In genomic region chr20:51208162-51208561, GRCh38 we compare ENCODE assay signal across 29 cellular contexts.
"Had no signal": no experiment of that assay in that cellular context is flagged by ENCODE, and none has a peak within 500 bp of the region (broad histone marks: within the 10 kb centered on the region; RNA-seq: fewer than 3 reads in every experiment).

No MANE protein-coding gene starts in this region.

- ATAC-seq: left cardiac atrium; left lobe of liver; lower lobe of right lung; naive thymus-derived CD8-positive, alpha-beta T cell; pancreas; right cardiac atrium; sciatic nerve; stimulated activated naive B cell treated with anti-CD40 and anti-IgM and Interleukin-4, amounts not matched to agents 10 μg/mL and 1 μg/mL and 100 μg/mL, for 72 hours; stimulated activated naive CD8-positive, alpha-beta T cell treated with anti-CD3 and anti-CD28 coated beads, Interleukin-15, Interleukin-2, amounts not matched to agents 100 U/mL and 50 U/mL, for 24 hours had no signal

- H3K4me1 ChIP-seq: lower lobe of right lung, pancreas, prostate gland, stomach, testis, thyroid gland, upper lobe of left lung had no signal

- H3K4me2 ChIP-seq: hepatocyte had no signal

- H3K4me3 ChIP-seq: hepatocyte, lower lobe of right lung, pancreas, prostate gland, skin epidermis, stomach, testis, thyroid gland, transverse colon, upper lobe of left lung had no signal

- H2AFZ ChIP-seq: hepatocyte had no signal

- H3K79me2 ChIP-seq: hepatocyte had no signal

- H3K36me3 ChIP-seq: lower lobe of right lung, pancreas, prostate gland, stomach, thyroid gland, transverse colon, upper lobe of left lung had no signal

- H3K4me3 Mint-ChIP-seq: naive thymus-derived CD8-positive, alpha-beta T cell; nephron; neural crest cell; stimulated activated naive B cell treated with anti-CD40 and anti-IgM and Interleukin-4, amounts not matched to agents 10 μg/mL and 1 μg/mL and 100 μg/mL, for 72 hours had no signal

- DNase-seq: kidney glomerular epithelial cell; left cardiac atrium; lower lobe of right lung; mammary epithelial cell; mesenchymal stem cell; naive thymus-derived CD8-positive, alpha-beta T cell; nucleus accumbens; pancreas; posterior cingulate gyrus; retina; right cardiac atrium; stimulated activated CD4-positive, alpha-beta T cell treated with anti-CD3 and anti-CD28 coated beads, Interleukin-12 subunit alpha, Interleukin-12 subunit beta, amount 100 ng/mL, for 4 hours; stimulated activated CD4-positive, alpha-beta T cell treated with anti-CD3 and anti-CD28 coated beads, Interleukin-15, amount 100 ng/mL, for 24 hours; stimulated activated CD4-positive, alpha-beta T cell treated with anti-CD3 and anti-CD28 coated beads, Interleukin-2, amount 100 ng/mL, for 24 hours; stimulated activated CD4-positive, alpha-beta T cell treated with anti-CD3 and anti-CD28 coated beads, Interleukin-4, amount 100 ng/mL, for 1 hour; stimulated activated naive B cell treated with anti-CD40 and anti-IgM and Interleukin-4, amounts not matched to agents 10 μg/mL and 1 μg/mL and 100 μg/mL, for 72 hours; stimulated activated naive CD8-positive, alpha-beta T cell treated with anti-CD3 and anti-CD28 coated beads, Interleukin-15, Interleukin-2, amounts not matched to agents 100 U/mL and 50 U/mL, for 24 hours; stomach; testis; thyroid gland; transverse colon; upper lobe of left lung had no signal

- H3K27ac Mint-ChIP-seq: naive thymus-derived CD8-positive, alpha-beta T cell; nephron; stimulated activated naive B cell treated with anti-CD40 and anti-IgM and Interleukin-4, amounts not matched to agents 10 μg/mL and 1 μg/mL and 100 μg/mL, for 72 hours had no signal

- H3K36me3 Mint-ChIP-seq: naive thymus-derived CD8-positive, alpha-beta T cell; stimulated activated naive B cell treated with anti-CD40 and anti-IgM and Interleukin-4, amounts not matched to agents 10 μg/mL and 1 μg/mL and 100 μg/mL, for 72 hours had no signal

- H3K27ac ChIP-seq: hepatocyte, lower lobe of right lung, pancreas, prostate gland, skin epidermis, stomach, testis, thyroid gland, transverse colon, upper lobe of left lung had no signal

- H3K9me3 Mint-ChIP-seq: naive thymus-derived CD8-positive, alpha-beta T cell; neural crest cell; stimulated activated naive B cell treated with anti-CD40 and anti-IgM and Interleukin-4, amounts not matched to agents 10 μg/mL and 1 μg/mL and 100 μg/mL, for 72 hours had no signal

- H3K9me3 ChIP-seq: lower lobe of right lung, pancreas, prostate gland, stomach, testis, thyroid gland, transverse colon, upper lobe of left lung had no signal

- H3K27me3 ChIP-seq: hepatocyte, testis, thyroid gland, upper lobe of left lung had no signal

- H3K4me1 Mint-ChIP-seq: naive thymus-derived CD8-positive, alpha-beta T cell; neural crest cell had no signal
